ENCODE assay signal across 8 cellular contexts in genomic region chr6:24774696-24775519, GRCh38. TPM values are rescaled to one million over a fixed set of nuclear protein-coding genes. Genes with fewer than 3 reads are reported as not detected.
DNase-seq lines count a peak whose midpoint lies in the region; ATAC-seq and TF ChIP-seq lines count a peak whose summit lies in the region.

Gene GMNN, plus strand, starts transcription at chr6:24774937. Its CDS starts 2,310 bp downstream, at chr6:24777247.

- H3K9me3 ChIP-seq in OCI-LY1 (ENCODE audit: low read length) (no peaks in the 10 kb centered on the region), mesodermal cell (ENCODE audit: control insufficient read depth, low read length) (no peaks in the 10 kb centered on the region)

- in situ Hi-C loops in endometrial microvascular endothelial cells (cut with HindIII; ENCODE audit: inconsistent ontology term, low pct_unique_long_range_greater_than_20kb, low sequenced_read_pairs) = loop anchor here (10.0 kb wide), 1 partner anchor 50 kb away; no protein-coding TSS in a partner anchor

- H3K27ac ChIP-seq in OCI-LY1 (ENCODE audit: low read depth, low read length, poor library complexity, severe bottlenecking) (peak within 1 kb of the TSS; percentile 98), mesodermal cell (ENCODE audit: low read depth, low read length, severe bottlenecking) (peak within 1 kb of the TSS; percentile 97)

- H3K4me1 ChIP-seq in OCI-LY1 (ENCODE audit: insufficient read depth, low read length, severe bottlenecking) (peaks cover 47% of the 10 kb centered on the region), mesodermal cell (ENCODE audit: control insufficient read depth, insufficient read depth, low read length, poor library complexity, severe bottlenecking) (no peaks in the 10 kb centered on the region)

- peak; percentile 99 for DNase-seq in DMS 273 (lab: John Stamatoyannopoulos, UW; ENCODE audit: unreplicated experiment)
- DNase-seq in HuH-7 (ENCODE audit: low spot score) = peak; percentile 84
- DNase-seq in activated CD8-positive, alpha-beta memory T cell treated with anti-CD3 and anti-CD28 coated beads, Interleukin-2, amount 50 U/mL, for 4 hours = peak; percentile 98
- DNase-seq in stimulated activated CD8-positive, alpha-beta memory T cell treated with anti-CD3 and anti-CD28 coated beads, Interleukin-15, amount 100 ng/mL, for 24 hours (ENCODE audit: low read depth) = peak; percentile 95

- peak within 1 kb of the TSS; percentile 99 for H3K9ac ChIP-seq in OCI-LY1 (ENCODE audit: low read length)

- H4K20me1 ChIP-seq in OCI-LY1 (ENCODE audit: insufficient read depth, low read length) = no peaks in the 10 kb centered on the region

- TF ChIP-seq CTCF in OCI-LY1 (IDR thresholded peaks at IDR 0.05; ENCODE audit: low read length) = no peak

- H3F3A ChIP-seq in OCI-LY1 (ENCODE audit: insufficient read depth, low read length) = 0 out of 2 replicates have a peak, but pooled peaks cover 3% of the 10 kb centered on the region

- H2AFZ ChIP-seq in OCI-LY1 (ENCODE audit: low read length) = peak within 1 kb of the TSS; percentile 62

- H3K79me2 ChIP-seq in OCI-LY1 (ENCODE audit: insufficient read depth, low read length) = peaks cover 47% of the 10 kb centered on the region

- 0% methylated on average over 72 to 73 of the region's 75 CpGs for WGBS in mesodermal cell (ENCODE audit: insufficient coverage in 2 of 2), 2 experiments

- no peaks in the 10 kb centered on the region for H3K27me3 ChIP-seq in OCI-LY1 (ENCODE audit: insufficient read depth, low read length)

- H3K4me3 ChIP-seq in OCI-LY1 (ENCODE audit: low read depth, low read length, poor library complexity, severe bottlenecking) = peak within 1 kb of the TSS; percentile 94
- H3K4me3 ChIP-seq in mesodermal cell (ENCODE audit: extremely low read depth, insufficient read depth, low read length, poor library complexity, severe bottlenecking) = peak within 1 kb of the TSS; percentile 90

- no peaks in the 10 kb centered on the region for H3K9me2 ChIP-seq in OCI-LY1 (ENCODE audit: low read depth, low read length)

- H3K36me3 ChIP-seq in OCI-LY1 (ENCODE audit: insufficient read depth, low read length) (peaks cover 37% of the 10 kb centered on the region), mesodermal cell (ENCODE audit: control insufficient read depth, insufficient read depth, low read length) (peaks cover 15% of the 10 kb centered on the region)

- peak; percentile 93 for ATAC-seq in GM21526 (IDR thresholded peaks at IDR 0.05; ENCODE audit: low FRiP score, unreplicated experiment)

- H3K4me2 ChIP-seq in OCI-LY1 (ENCODE audit: low read length) = peak within 1 kb of the TSS; percentile 92

RNA-seq across cellular contexts. Expression of gene GMNN, which starts in this region (rescaled TPM):
- 32.7 TPM for total RNA-seq in endometrial microvascular endothelial cells (ENCODE audit: inconsistent ontology term)
- polyA plus RNA-seq in mesodermal cell (2013, experiment 1 of 2) = 61.3 TPM
- 66.6 TPM for polyA plus RNA-seq in mesodermal cell (2013, experiment 2 of 2)

Comparison
In these comparisons a context has a peak if more than half of its experiments do, and no peak if none do; other contexts are left out.
1. Peak in every context shown above with its lines: DNase-seq, ATAC-seq, H3K4me3 ChIP-seq and H3K27ac ChIP-seq.